ENCODE assay signal across 8 cellular contexts in the genomic region with DNA sequence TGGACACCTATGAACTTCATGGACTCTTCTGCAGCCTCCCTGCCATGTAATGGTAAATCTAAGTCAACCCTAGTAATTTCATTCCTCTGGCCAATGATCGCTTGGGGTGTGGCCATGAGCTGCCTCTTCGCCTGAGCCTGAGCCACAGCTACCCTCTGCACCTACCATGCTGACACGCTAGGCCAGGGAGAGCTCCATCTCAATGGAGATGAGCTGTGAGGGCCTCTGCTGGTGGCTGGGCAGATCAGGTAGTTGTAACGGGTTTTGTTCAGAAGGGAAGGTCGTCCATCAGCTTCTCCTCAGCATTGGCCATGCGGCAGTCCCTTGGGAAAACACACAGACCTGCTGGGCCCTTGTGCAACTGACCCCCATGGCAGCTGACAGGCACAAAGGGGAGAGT. TPM values are rescaled to one million over a fixed set of nuclear protein-coding genes. Genes with fewer than 3 reads are reported as not detected.
DNase-seq lines count a peak whose midpoint lies in the region; ATAC-seq, FAIRE-seq and TF ChIP-seq lines count a peak whose summit lies in the region.

No MANE protein-coding gene starts in this region.

- H3K27ac Mint-ChIP-seq in activated naive CD4-positive, alpha-beta T cell treated with anti-CD3 and anti-CD28 coated beads for 36 hours = no peak overlapping the region
- no peak overlapping the region for H3K27ac Mint-ChIP-seq in stimulated activated naive B cell treated with anti-CD40 and anti-IgM and Interleukin-4, amounts not matched to agents 10 μg/mL and 1 μg/mL and 100 μg/mL, for 72 hours

- POLR2A ChIA-PET in AG04449 (lab: Yijun Ruan, JAX) = no interaction called here

- H3K4me3 Mint-ChIP-seq in activated naive CD4-positive, alpha-beta T cell treated with anti-CD3 and anti-CD28 coated beads for 36 hours = no peak overlapping the region
- no peak overlapping the region for H3K4me3 Mint-ChIP-seq in stimulated activated naive B cell treated with anti-CD40 and anti-IgM and Interleukin-4, amounts not matched to agents 10 μg/mL and 1 μg/mL and 100 μg/mL, for 72 hours

- no peaks in the 10 kb centered on the region for H3K9me3 Mint-ChIP-seq in activated naive CD4-positive, alpha-beta T cell treated with anti-CD3 and anti-CD28 coated beads for 36 hours
- H3K9me3 Mint-ChIP-seq in stimulated activated naive B cell treated with anti-CD40 and anti-IgM and Interleukin-4, amounts not matched to agents 10 μg/mL and 1 μg/mL and 100 μg/mL, for 72 hours = no peaks in the 10 kb centered on the region

- TF ChIP-seq CTCF in AG04449 (IDR thresholded peaks at IDR 0.05; ENCODE audit: insufficient read depth, low read length, missing control alignments) = peak; percentile 5

- no peaks in the 10 kb centered on the region for H3K27me3 Mint-ChIP-seq in activated naive CD4-positive, alpha-beta T cell treated with anti-CD3 and anti-CD28 coated beads for 36 hours (ENCODE audit: low read depth)
- peaks cover 12 to 13% of the 10 kb centered on the region in 2 donors for H3K27me3 Mint-ChIP-seq in stimulated activated naive B cell treated with anti-CD40 and anti-IgM and Interleukin-4, amounts not matched to agents 10 μg/mL and 1 μg/mL and 100 μg/mL, for 72 hours

- peak; percentile 76 for ATAC-seq in GM19043 (IDR thresholded peaks at IDR 0.05; ENCODE audit: low read depth, unreplicated experiment)
- peak; percentile 48 to 75 for ATAC-seq in stimulated activated naive B cell treated with anti-CD40 and anti-IgM and Interleukin-4, amounts not matched to agents 10 μg/mL and 1 μg/mL and 100 μg/mL, for 72 hours (replicated peaks)

- peak; percentile 38 for FAIRE-seq in HTR-8/SVneo (lab: Jason Lieb, UNC)

- intact Hi-C loops in activated naive CD4-positive, alpha-beta T cell treated with anti-CD3 and anti-CD28 coated beads for 36 hours (cut with micrococcal nuclease) = loop anchor here (1.0 to 5.0 kb wide), 5 partner anchors 54 to 143 kb away; no protein-coding TSS in a partner anchor
- intact Hi-C loops in cardiac septum (cut with DNase I) = loop anchor here (10.0 kb wide), 1 partner anchor 360 kb away; no protein-coding TSS in a partner anchor

- CTCF ChIA-PET in AG04449 (lab: Yijun Ruan, JAX) = interaction anchor here (1.1 to 4.7 kb wide), 5 partner anchors 10 to 357 kb away, joined by 3 to 18 read pairs (median 3); no protein-coding TSS in a partner anchor
- CTCF ChIA-PET in activated naive CD4-positive, alpha-beta T cell treated with anti-CD3 and anti-CD28 coated beads for 36 hours (lab: Charles Lee) = interaction anchor here (0.6 to 2.0 kb wide), 8 partner anchors 12 to 177 kb away, joined by 3 to 9 read pairs (median 5); a partner anchor contains a TSS

- DNase-seq in AG04449 (ENCODE audit: low read depth, low spot score) (no peak), HTR-8/SVneo (ENCODE audit: insufficient read length, low spot score) (peak; percentile 44), activated T-cell treated with anti-CD3 and anti-CD28 coated beads for 4 hours (no peak), cardiac septum (ENCODE audit: low spot score) (no peak), occipital lobe (lab: John Stamatoyannopoulos, UW) (no peak)
- DNase-seq in activated naive CD4-positive, alpha-beta T cell treated with anti-CD3 and anti-CD28 coated beads for 36 hours = peak; percentile 59
- DNase-seq in stimulated activated naive B cell treated with anti-CD40 and anti-IgM and Interleukin-4, amounts not matched to agents 10 μg/mL and 1 μg/mL and 100 μg/mL, for 72 hours = no peak

- no peaks in the 10 kb centered on the region for H3K36me3 Mint-ChIP-seq in activated naive CD4-positive, alpha-beta T cell treated with anti-CD3 and anti-CD28 coated beads for 36 hours (ENCODE audit: low read depth)
- H3K36me3 Mint-ChIP-seq in stimulated activated naive B cell treated with anti-CD40 and anti-IgM and Interleukin-4, amounts not matched to agents 10 μg/mL and 1 μg/mL and 100 μg/mL, for 72 hours = peaks cover 4 to 13% of the 10 kb centered on the region in 2 donors

- no peak overlapping the region for H3K4me3 ChIP-seq in AG04449 (ENCODE audit: low read depth, low read length)

- H3K4me1 Mint-ChIP-seq in activated naive CD4-positive, alpha-beta T cell treated with anti-CD3 and anti-CD28 coated beads for 36 hours (ENCODE audit: low read depth) = peaks cover 2% of the 10 kb centered on the region
- H3K4me1 Mint-ChIP-seq in stimulated activated naive B cell treated with anti-CD40 and anti-IgM and Interleukin-4, amounts not matched to agents 10 μg/mL and 1 μg/mL and 100 μg/mL, for 72 hours = peaks cover 9 to 10% of the 10 kb centered on the region in 2 donors

RNA-seq across cellular contexts. Expression of a gene that starts 24.4 kb away (rescaled TPM):
- 10 to 100 TPM; 27.0 to 32.3 TPM for total RNA-seq in activated naive CD4-positive, alpha-beta T cell treated with anti-CD3 and anti-CD28 coated beads for 36 hours
- total RNA-seq in cardiac septum = 27.8 TPM
- total RNA-seq in occipital lobe = 28.9 TPM

RNA-seq across cellular contexts. Expression of a gene that starts 24.8 kb away (rescaled TPM):
- total RNA-seq in activated naive CD4-positive, alpha-beta T cell treated with anti-CD3 and anti-CD28 coated beads for 36 hours = 10 to 100 TPM; 14.0 to 15.8 TPM
- total RNA-seq in cardiac septum = 26.3 TPM
- 10.3 TPM for total RNA-seq in occipital lobe

Comparison
In these comparisons a context has a peak if more than half of its experiments do, and no peak if none do; other contexts are left out.
1. DNase-seq: peak in HTR-8/SVneo (single experiment) and activated naive CD4-positive, alpha-beta T cell treated with anti-CD3 and anti-CD28 coated beads for 36 hours (single experiment); none in AG04449 (single experiment), stimulated activated naive B cell treated with anti-CD40 and anti-IgM and Interleukin-4, amounts not matched to agents 10 μg/mL and 1 μg/mL and 100 μg/mL, for 72 hours (single experiment), activated T-cell treated with anti-CD3 and anti-CD28 coated beads for 4 hours (single experiment), cardiac septum (single experiment) and occipital lobe (single experiment).